ENCODE assay signal across 20 cellular contexts in the genomic region with DNA sequence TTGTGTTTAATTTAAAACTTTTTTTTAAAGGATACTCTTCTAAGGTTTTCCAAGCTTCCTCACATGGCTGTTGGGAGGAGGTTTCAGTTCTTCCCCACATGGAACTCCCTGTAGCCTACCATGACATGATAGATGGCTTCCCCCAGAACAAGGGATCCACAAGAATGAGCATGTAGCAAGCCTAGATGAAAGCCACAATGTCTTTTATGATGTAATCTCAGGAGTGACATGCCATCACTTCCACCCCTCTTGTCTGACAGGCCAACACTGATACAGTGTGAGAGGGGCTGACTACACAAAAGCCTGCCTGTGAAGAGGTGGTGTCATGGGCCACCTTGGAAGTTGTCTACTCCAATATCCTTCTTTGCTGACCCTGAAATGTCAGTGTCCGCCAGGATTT. TPM values are rescaled to one million over a fixed set of nuclear protein-coding genes. Genes with fewer than 3 reads are reported as not detected.
"Had no signal": no experiment of that assay in that cellular context is flagged by ENCODE, and none has a peak within 500 bp of the region (broad histone marks: within the 10 kb centered on the region; RNA-seq: fewer than 3 reads in every experiment).

No MANE protein-coding gene starts in this region.

- H3K9me2 ChIP-seq: SK-N-SH had no signal

- H3K36me3 ChIP-seq: adrenal gland, breast epithelium, right lobe of liver, upper lobe of right lung had no signal

- H3K27ac Mint-ChIP-seq: activated T-helper 17 cell treated with anti-CD3 and anti-CD28 coated beads, Interleukin-2, amount 50 U/mL, for 72 hours had no signal

- H3K36me3 Mint-ChIP-seq: naive thymus-derived CD8-positive, alpha-beta T cell had no signal

- H3K9me3 ChIP-seq: adrenal gland, breast epithelium, esophagus muscularis mucosa, heart right ventricle, psoas muscle, right lobe of liver, SK-N-SH, upper lobe of right lung had no signal

- H3K27me3 Mint-ChIP-seq: activated T-helper 17 cell treated with anti-CD3 and anti-CD28 coated beads, Interleukin-2, amount 50 U/mL, for 72 hours; naive thymus-derived CD8-positive, alpha-beta T cell had no signal

- H3K4me1 ChIP-seq: psoas muscle had no signal

- H3K9me3 Mint-ChIP-seq: activated T-helper 17 cell treated with anti-CD3 and anti-CD28 coated beads, Interleukin-2, amount 50 U/mL, for 72 hours; naive thymus-derived CD8-positive, alpha-beta T cell had no signal

- H3K27ac ChIP-seq: adrenal gland, breast epithelium, coronary artery, esophagus muscularis mucosa, heart right ventricle, psoas muscle, right lobe of liver, upper lobe of right lung had no signal

- H3K4me3 ChIP-seq: adrenal gland, breast epithelium, coronary artery, esophagus muscularis mucosa, heart right ventricle, psoas muscle, right lobe of liver, upper lobe of right lung had no signal

- H3K4me3 Mint-ChIP-seq: activated T-helper 17 cell treated with anti-CD3 and anti-CD28 coated beads, Interleukin-2, amount 50 U/mL, for 72 hours; naive thymus-derived CD8-positive, alpha-beta T cell had no signal

- H3K27me3 ChIP-seq: adrenal gland, breast epithelium, esophagus muscularis mucosa, heart right ventricle, right lobe of liver, upper lobe of right lung had no signal

- DNase-seq: activated CD4-positive, alpha-beta T cell treated with anti-CD3 and anti-CD28 coated beads, Interleukin-2, amount 50 U/mL, for 1 hour; activated naive CD4-positive, alpha-beta T cell treated with Interleukin-2 at 50 U/mL for 16 hours; activated T-cell treated with anti-CD3 and anti-CD28 coated beads for 4 hours; effector CD4-positive, alpha-beta T cell; heart right ventricle; left cardiac atrium; mesenchymal stem cell; naive thymus-derived CD8-positive, alpha-beta T cell; psoas muscle; right lobe of liver; SK-N-SH; small intestine; stimulated activated CD4-positive, alpha-beta T cell treated with anti-CD3 and anti-CD28 coated beads, Interleukin-4, amount 100 ng/mL, for 1 hour; upper lobe of right lung had no signal

- H3K4me2 ChIP-seq: SK-N-SH had no signal

- ATAC-seq: activated T-helper 17 cell treated with anti-CD3 and anti-CD28 coated beads, Interleukin-2, amount 50 U/mL, for 72 hours; heart right ventricle; left cardiac atrium; naive thymus-derived CD8-positive, alpha-beta T cell; psoas muscle; right lobe of liver; upper lobe of right lung had no signal

- H3K9ac ChIP-seq: SK-N-SH had no signal

RNA-seq across cellular contexts. Expression of a gene that starts 32.0 kb away (rescaled TPM):
- total RNA-seq: naive thymus-derived CD8-positive, alpha-beta T cell; osteocyte had no signal
- polyA plus RNA-seq: naive thymus-derived CD8-positive, alpha-beta T cell had no signal
